In the genomic region with DNA sequence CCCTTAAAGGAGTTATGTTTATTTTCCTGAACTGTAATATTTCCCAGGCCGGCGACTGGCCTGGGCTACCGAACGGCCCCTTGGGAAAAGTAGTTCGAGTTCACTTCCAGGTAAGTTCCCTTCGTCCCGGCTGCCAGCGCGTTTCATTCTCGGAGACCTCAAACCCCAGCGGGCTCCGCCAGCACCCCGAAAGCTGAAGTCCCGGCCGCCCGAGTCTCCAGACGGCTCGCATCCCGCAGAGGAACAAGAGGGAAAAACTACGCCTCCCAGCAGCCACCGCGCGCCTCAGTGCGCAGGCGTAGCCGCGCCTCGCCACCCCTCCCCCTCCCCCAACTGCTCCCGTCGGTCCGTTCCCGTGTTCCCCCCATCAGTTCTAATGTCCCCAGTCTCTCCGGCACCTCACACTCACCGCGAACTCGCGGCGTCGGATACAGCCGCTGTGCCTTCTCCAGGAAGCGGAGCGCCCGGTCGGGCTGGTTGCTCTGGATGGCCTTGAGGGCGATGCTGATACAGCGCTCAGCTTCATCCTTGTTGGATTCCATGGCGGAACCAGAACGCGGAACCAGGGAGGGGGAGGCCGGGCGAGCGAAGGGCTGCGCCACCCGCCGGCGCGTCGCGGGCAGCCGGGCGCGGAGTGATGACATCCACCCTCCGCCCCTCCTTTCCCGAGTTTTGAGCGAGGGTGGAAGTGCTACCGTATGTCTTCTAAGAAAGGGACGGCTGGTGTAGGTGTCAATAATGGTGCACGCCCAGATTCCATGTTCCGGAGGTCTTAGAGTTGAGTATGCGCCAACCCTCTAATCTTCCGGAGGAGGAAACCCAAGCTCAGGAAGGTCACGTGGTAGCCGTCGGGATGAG, we compare ENCODE assay signal across 8 cellular contexts. TPM values are rescaled to one million over a fixed set of nuclear protein-coding genes. Genes with fewer than 3 reads are reported as not detected.
DNase-seq lines count a peak whose midpoint lies in the region; ATAC-seq and TF ChIP-seq lines count a peak whose summit lies in the region.

A gene (minus strand): TSS at position 564 of the 858 bp plus-strand sequence. CDS start 22 bp downstream, at position 542.

- peak within 1 kb of the TSS; percentile 95 for H3K27ac Mint-ChIP-seq in T-helper 17 cell

- peaks cover 9% of the 10 kb centered on the region for H3K36me3 Mint-ChIP-seq in T-helper 17 cell (ENCODE audit: low read depth)

- peak in 3 of 4 donors; percentile 33 to 88 (median 86) for TF ChIP-seq POLR2A in upper lobe of left lung (IDR thresholded peaks at IDR 0.05)

- peak in 1 of 4 donors; percentile 46 for TF ChIP-seq EP300 in upper lobe of left lung (IDR thresholded peaks at IDR 0.05)

- no peak for TF ChIP-seq CTCF in left ventricle myocardium inferior (IDR thresholded peaks at IDR 0.05; ENCODE audit: borderline replicate concordance)
- peak in 3 of 6 experiments; percentile 10 to 16 (median 13) for TF ChIP-seq CTCF in upper lobe of left lung (IDR thresholded peaks at IDR 0.05)

- peak within 1 kb of the TSS; percentile 97 for H3K4me3 Mint-ChIP-seq in T-helper 17 cell

- peak; percentile 78 for ATAC-seq in GM18498 (IDR thresholded peaks at IDR 0.05; ENCODE audit: unreplicated experiment)
- peak; percentile 73 for ATAC-seq in HG02938 (IDR thresholded peaks at IDR 0.05; ENCODE audit: unreplicated experiment)
- peak; percentile 84 for ATAC-seq in T-helper 17 cell
- peak; percentile 96 for ATAC-seq in upper lobe of left lung (ENCODE audit: low FRiP score in 2 of 2)

- H3K4me3 ChIP-seq in left ventricle myocardium inferior (peak within 1 kb of the TSS; percentile 82), upper lobe of left lung (peak within 1 kb of the TSS; percentile 76 to 93 (median 80))

- 0% methylated on average over 14 to 69 of the region's 74 CpGs for WGBS in upper lobe of left lung, 2 donors

- H3K27me3 Mint-ChIP-seq in T-helper 17 cell: no peaks in the 10 kb centered on the region

- no peaks in the 10 kb centered on the region for H3K27me3 ChIP-seq in left ventricle myocardium inferior (ENCODE audit: low read depth)
- H3K27me3 ChIP-seq in upper lobe of left lung: no peaks in the 10 kb centered on the region

- H3K4me1 ChIP-seq in left ventricle myocardium inferior: peaks cover 46% of the 10 kb centered on the region
- H3K4me1 ChIP-seq in upper lobe of left lung: peaks cover 13 to 33% (median 19%) of the 10 kb centered on the region in 4 donors

- intact Hi-C loops in left ventricle myocardium inferior (cut with micrococcal nuclease) (no loop called here), posterior vena cava (cut with DNase I) (loop anchor here in 1 of 2 donors (10.0 kb wide), 1 partner anchor 1130 kb away; no protein-coding TSS in a partner anchor)

- peaks cover 38% of the 10 kb centered on the region for H3K4me1 Mint-ChIP-seq in T-helper 17 cell

- H3K9me3 ChIP-seq in T-helper 17 cell (ENCODE audit: control insufficient read depth, low read length, poor library complexity, severe bottlenecking): no peaks in the 10 kb centered on the region
- H3K9me3 ChIP-seq in left ventricle myocardium inferior (replicated peaks): no peaks in the 10 kb centered on the region
- H3K9me3 ChIP-seq in upper lobe of left lung: no peaks in the 10 kb centered on the region

- H3K36me3 ChIP-seq in left ventricle myocardium inferior (peaks cover 12% of the 10 kb centered on the region), upper lobe of left lung (peaks cover 0 to 16% (median 5%) of the 10 kb centered on the region in 4 donors)

- peak within 1 kb of the TSS; percentile 96 for H3K27ac ChIP-seq in left ventricle myocardium inferior (replicated peaks)
- H3K27ac ChIP-seq in upper lobe of left lung: peak within 1 kb of the TSS; percentile 93 to 99 (median 96)

- DNase-seq in NCI-H187 (lab: John Stamatoyannopoulos, UW) (peak; percentile 79 to 80), T-helper 17 cell (peak; percentile 81 to 83 (median 82)), amygdala (lab: John Stamatoyannopoulos, UW) (peak; percentile 67 to 100 (median 93)), left ventricle myocardium inferior (peak; percentile 92), posterior vena cava (ENCODE audit: low spot score) (peak; percentile 97), upper lobe of left lung (peak; percentile 85 to 98)

RNA-seq across cellular contexts. Expression of the gene that starts here (rescaled TPM):
- 10 to 100 TPM; 32.7 to 42.9 TPM for total RNA-seq in T-helper 17 cell
- 25.6 TPM for total RNA-seq in left ventricle myocardium inferior
- 10 to 100 TPM; 25.3 to 26.4 TPM for total RNA-seq in posterior vena cava
- 10 to 100 TPM; 24.4 to 81.7 (median 49.2) TPM for total RNA-seq in upper lobe of left lung

Comparison
In these comparisons a context has a peak if more than half of its experiments do, and no peak if none do; other contexts are left out.
1. Peak in every context shown above with its lines: DNase-seq, ATAC-seq, H3K4me3 ChIP-seq and H3K27ac ChIP-seq.